Comparison of ENCODE assay signal across 1 cellular context in genomic region chr6:4727671-4728435, GRCh38.
TF ChIP-seq lines count a peak whose summit lies in the region.

No MANE protein-coding gene starts in this region.

TF ChIP-seq in K562, 482 proteins besides CTCF, POLR2A, EP300 and RAD21 (continued from another document and continues in another):
- TF ChIP-seq SNRNP70 (optimal IDR thresholded peaks at IDR 0.05; ENCODE audit: low read depth, low read length) (no peak), TCF7L2 (IDR thresholded peaks at IDR 0.05; ENCODE audit: low read depth, low read length) (no peak), ZNF165 (CRISPR knock-in tag; IDR thresholded peaks at IDR 0.05; ENCODE audit: borderline replicate concordance) (no peak; the same call in 1 of the 2 replicates), ZFP30 (CRISPR knock-in tag; IDR thresholded peaks at IDR 0.05; ENCODE audit: borderline replicate concordance) (no peak), CEBPB (tag; IDR thresholded peaks at IDR 0.05) (peak; percentile 44; the same call in 1 of the 2 replicates), ATF6 (CRISPR knock-in tag; IDR thresholded peaks at IDR 0.05) (no peak), SETDB1 (IDR thresholded peaks at IDR 0.05; ENCODE audit: low read length) (no peak), TBL1XR1 (IDR thresholded peaks at IDR 0.05; ENCODE audit: low read length in 2 of 2) (peak; percentile 44 to 79; a peak in 2 of 4 replicates), ZNF146 (CRISPR knock-in tag; IDR thresholded peaks at IDR 0.05; ENCODE audit: unreplicated experiment) (no peak), ZNF197 (CRISPR knock-in tag; IDR thresholded peaks at IDR 0.05; ENCODE audit: low read depth) (peak; percentile 72), MXD1 (CRISPR knock-in tag; IDR thresholded peaks at IDR 0.05; ENCODE audit: borderline replicate concordance, poor library complexity, severe bottlenecking) (no peak), ATF1 (CRISPR knock-in tag; IDR thresholded peaks at IDR 0.05) (no peak), ATF1 (tag; IDR thresholded peaks at IDR 0.05) (peak; percentile 62), ZNF79 (CRISPR knock-in tag; IDR thresholded peaks at IDR 0.05; ENCODE audit: low read depth) (no peak), NCOA6 (IDR thresholded peaks at IDR 0.05) (no peak), RCOR1 (IDR thresholded peaks at IDR 0.05; ENCODE audit: borderline replicate concordance in 1 of 2, low read depth in 2 of 2, low read length in 2 of 2) (peak in 1 of 2 experiments; percentile 77; a peak in 3 of 4 replicates), MEIS2 (IDR thresholded peaks at IDR 0.05; ENCODE audit: partially characterized antibody) (peak; percentile 97), ZNF395 (CRISPR knock-in tag; IDR thresholded peaks at IDR 0.05) (peak; percentile 60; the same call in 1 of the 2 replicates), SNAPC5 (CRISPR knock-in tag; IDR thresholded peaks at IDR 0.05) (no peak), MCM3 (IDR thresholded peaks at IDR 0.05) (no peak), ZBTB5 (IDR thresholded peaks at IDR 0.05) (no peak), PCBP1 (IDR thresholded peaks at IDR 0.05; ENCODE audit: low read depth, low read length, poor library complexity, severe bottlenecking) (no peak), HMGXB4 (CRISPR knock-in tag; IDR thresholded peaks at IDR 0.05) (no peak; the same call in 1 of the 2 replicates), FOXK2 (conservative IDR thresholded peaks at IDR 0.05 in 1 of 2, IDR thresholded peaks at IDR 0.05 in 1 of 2; ENCODE audit: low read depth in 2 of 2) (peak; percentile 78 to 81), SIN3A (IDR thresholded peaks at IDR 0.05; ENCODE audit: borderline replicate concordance in 2 of 2, control insufficient read depth in 1 of 2, low read depth in 2 of 2, low read length in 2 of 2) (no peak), NCOA2 (IDR thresholded peaks at IDR 0.05; ENCODE audit: partially characterized antibody in 2 of 2) (no peak), CLOCK (CRISPR knock-in tag; IDR thresholded peaks at IDR 0.05; ENCODE audit: borderline replicate concordance) (no peak), RBM15 (IDR thresholded peaks at IDR 0.05; ENCODE audit: insufficient read depth, low read length) (no peak), MAZ (CRISPR knock-in tag; conservative IDR thresholded peaks at IDR 0.05 in 1 of 2, IDR thresholded peaks at IDR 0.05 in 1 of 2) (peak in 1 of 2 experiments; percentile 50; a peak in 2 of 4 replicates), ZNF695 (CRISPR knock-in tag; IDR thresholded peaks at IDR 0.05) (no peak), ZNF589 (CRISPR knock-in tag; IDR thresholded peaks at IDR 0.05; ENCODE audit: low read depth) (peak; percentile 65; the same call in 1 of the 2 replicates), NBN (IDR thresholded peaks at IDR 0.05; ENCODE audit: low read depth) (peak; percentile 69), VEZF1 (CRISPR knock-in tag; IDR thresholded peaks at IDR 0.05) (peak; percentile 39), NR2F6 (CRISPR knock-in tag; IDR thresholded peaks at IDR 0.05) (no peak)
- TF ChIP-seq, protein P1, sequence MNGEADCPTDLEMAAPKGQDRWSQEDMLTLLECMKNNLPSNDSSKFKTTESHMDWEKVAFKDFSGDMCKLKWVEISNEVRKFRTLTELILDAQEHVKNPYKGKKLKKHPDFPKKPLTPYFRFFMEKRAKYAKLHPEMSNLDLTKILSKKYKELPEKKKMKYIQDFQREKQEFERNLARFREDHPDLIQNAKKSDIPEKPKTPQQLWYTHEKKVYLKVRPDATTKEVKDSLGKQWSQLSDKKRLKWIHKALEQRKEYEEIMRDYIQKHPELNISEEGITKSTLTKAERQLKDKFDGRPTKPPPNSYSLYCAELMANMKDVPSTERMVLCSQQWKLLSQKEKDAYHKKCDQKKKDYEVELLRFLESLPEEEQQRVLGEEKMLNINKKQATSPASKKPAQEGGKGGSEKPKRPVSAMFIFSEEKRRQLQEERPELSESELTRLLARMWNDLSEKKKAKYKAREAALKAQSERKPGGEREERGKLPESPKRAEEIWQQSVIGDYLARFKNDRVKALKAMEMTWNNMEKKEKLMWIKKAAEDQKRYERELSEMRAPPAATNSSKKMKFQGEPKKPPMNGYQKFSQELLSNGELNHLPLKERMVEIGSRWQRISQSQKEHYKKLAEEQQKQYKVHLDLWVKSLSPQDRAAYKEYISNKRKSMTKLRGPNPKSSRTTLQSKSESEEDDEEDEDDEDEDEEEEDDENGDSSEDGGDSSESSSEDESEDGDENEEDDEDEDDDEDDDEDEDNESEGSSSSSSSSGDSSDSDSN (IDR thresholded peaks at IDR 0.05; ENCODE audit: borderline replicate concordance in 1 of 2, low read depth in 2 of 2, low read length in 2 of 2): peak in 1 of 2 experiments; percentile 49; a peak in 1 of 4 replicates
- TF ChIP-seq, protein P2, sequence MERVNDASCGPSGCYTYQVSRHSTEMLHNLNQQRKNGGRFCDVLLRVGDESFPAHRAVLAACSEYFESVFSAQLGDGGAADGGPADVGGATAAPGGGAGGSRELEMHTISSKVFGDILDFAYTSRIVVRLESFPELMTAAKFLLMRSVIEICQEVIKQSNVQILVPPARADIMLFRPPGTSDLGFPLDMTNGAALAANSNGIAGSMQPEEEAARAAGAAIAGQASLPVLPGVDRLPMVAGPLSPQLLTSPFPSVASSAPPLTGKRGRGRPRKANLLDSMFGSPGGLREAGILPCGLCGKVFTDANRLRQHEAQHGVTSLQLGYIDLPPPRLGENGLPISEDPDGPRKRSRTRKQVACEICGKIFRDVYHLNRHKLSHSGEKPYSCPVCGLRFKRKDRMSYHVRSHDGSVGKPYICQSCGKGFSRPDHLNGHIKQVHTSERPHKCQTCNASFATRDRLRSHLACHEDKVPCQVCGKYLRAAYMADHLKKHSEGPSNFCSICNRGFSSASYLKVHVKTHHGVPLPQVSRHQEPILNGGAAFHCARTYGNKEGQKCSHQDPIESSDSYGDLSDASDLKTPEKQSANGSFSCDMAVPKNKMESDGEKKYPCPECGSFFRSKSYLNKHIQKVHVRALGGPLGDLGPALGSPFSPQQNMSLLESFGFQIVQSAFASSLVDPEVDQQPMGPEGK (CRISPR knock-in tag; IDR thresholded peaks at IDR 0.05; ENCODE audit: borderline replicate concordance): no peak; the same call in 1 of the 2 replicates
- TF ChIP-seq, protein P3, sequence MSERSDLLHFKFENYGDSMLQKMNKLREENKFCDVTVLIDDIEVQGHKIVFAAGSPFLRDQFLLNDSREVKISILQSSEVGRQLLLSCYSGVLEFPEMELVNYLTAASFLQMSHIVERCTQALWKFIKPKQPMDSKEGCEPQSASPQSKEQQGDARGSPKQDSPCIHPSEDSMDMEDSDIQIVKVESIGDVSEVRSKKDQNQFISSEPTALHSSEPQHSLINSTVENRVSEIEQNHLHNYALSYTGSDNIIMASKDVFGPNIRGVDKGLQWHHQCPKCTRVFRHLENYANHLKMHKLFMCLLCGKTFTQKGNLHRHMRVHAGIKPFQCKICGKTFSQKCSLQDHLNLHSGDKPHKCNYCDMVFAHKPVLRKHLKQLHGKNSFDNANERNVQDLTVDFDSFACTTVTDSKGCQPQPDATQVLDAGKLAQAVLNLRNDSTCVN (CRISPR knock-in tag; IDR thresholded peaks at IDR 0.05): no peak
- TF ChIP-seq, protein P4, sequence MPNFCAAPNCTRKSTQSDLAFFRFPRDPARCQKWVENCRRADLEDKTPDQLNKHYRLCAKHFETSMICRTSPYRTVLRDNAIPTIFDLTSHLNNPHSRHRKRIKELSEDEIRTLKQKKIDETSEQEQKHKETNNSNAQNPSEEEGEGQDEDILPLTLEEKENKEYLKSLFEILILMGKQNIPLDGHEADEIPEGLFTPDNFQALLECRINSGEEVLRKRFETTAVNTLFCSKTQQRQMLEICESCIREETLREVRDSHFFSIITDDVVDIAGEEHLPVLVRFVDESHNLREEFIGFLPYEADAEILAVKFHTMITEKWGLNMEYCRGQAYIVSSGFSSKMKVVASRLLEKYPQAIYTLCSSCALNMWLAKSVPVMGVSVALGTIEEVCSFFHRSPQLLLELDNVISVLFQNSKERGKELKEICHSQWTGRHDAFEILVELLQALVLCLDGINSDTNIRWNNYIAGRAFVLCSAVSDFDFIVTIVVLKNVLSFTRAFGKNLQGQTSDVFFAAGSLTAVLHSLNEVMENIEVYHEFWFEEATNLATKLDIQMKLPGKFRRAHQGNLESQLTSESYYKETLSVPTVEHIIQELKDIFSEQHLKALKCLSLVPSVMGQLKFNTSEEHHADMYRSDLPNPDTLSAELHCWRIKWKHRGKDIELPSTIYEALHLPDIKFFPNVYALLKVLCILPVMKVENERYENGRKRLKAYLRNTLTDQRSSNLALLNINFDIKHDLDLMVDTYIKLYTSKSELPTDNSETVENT (CRISPR knock-in tag; IDR thresholded peaks at IDR 0.05): no peak
